16 cellular contexts compared by ENCODE assay signal in genomic region chr19:52935434-52935833, GRCh38. TPM values are rescaled to one million over a fixed set of nuclear protein-coding genes. Genes with fewer than 3 reads are reported as not detected.
DNase-seq lines count a peak whose midpoint lies in the region; ATAC-seq, FAIRE-seq and TF ChIP-seq lines count a peak whose summit lies in the region.
"Had no signal": no experiment of that assay in that cellular context is flagged by ENCODE, and none has a peak within 500 bp of the region (broad histone marks: within the 10 kb centered on the region; RNA-seq: fewer than 3 reads in every experiment).

No MANE protein-coding gene starts in this region.

- no peaks in the 10 kb centered on the region for H3K27me3 Mint-ChIP-seq in activated CD4-positive, alpha-beta memory T cell treated with anti-CD3 and anti-CD28 coated beads for 36 hours
- no peaks in the 10 kb centered on the region for H3K27me3 Mint-ChIP-seq in activated CD4-positive, alpha-beta memory T cell treated with anti-CD3 and anti-CD28 coated beads, Interleukin-2, amount 10 ng/mL, durations not matched to agents 7 days and 5 days
- H3K27me3 Mint-ChIP-seq in astrocyte (ENCODE audit: low read depth, unreplicated experiment) (no peaks in the 10 kb centered on the region), type B pancreatic cell (no peaks in the 10 kb centered on the region)
- H3K27me3 Mint-ChIP-seq: naive thymus-derived CD8-positive, alpha-beta T cell had no signal

- no peak overlapping the region for H3K4me3 ChIP-seq in astrocyte (ENCODE audit: insufficient read depth, low read depth, low read length)
- H3K4me3 ChIP-seq: gastrocnemius medialis, thoracic aorta had no signal

- H3K27ac ChIP-seq in astrocyte (ENCODE audit: low read depth, low read length), result no peak overlapping the region
- H3K27ac ChIP-seq: gastrocnemius medialis, thoracic aorta had no signal

- H3K79me2 ChIP-seq in astrocyte (ENCODE audit: insufficient read depth, low read length), result peaks cover 7% of the 10 kb centered on the region

- ATAC-seq in left colon (peak; percentile 41), GM21737 (IDR thresholded peaks at IDR 0.05; ENCODE audit: unreplicated experiment) (no peak)
- ATAC-seq: gastrocnemius medialis; naive thymus-derived CD8-positive, alpha-beta T cell had no signal

- no peak overlapping the region for H3K4me2 ChIP-seq in astrocyte (ENCODE audit: low read length)

- POLR2A ChIA-PET in activated CD4-positive, alpha-beta memory T cell treated with anti-CD3 and anti-CD28 coated beads for 36 hours (lab: Charles Lee), result no interaction called here
- POLR2A ChIA-PET in activated CD4-positive, alpha-beta memory T cell treated with anti-CD3 and anti-CD28 coated beads, Interleukin-2, amount 10 ng/mL, durations not matched to agents 7 days and 5 days (lab: Charles Lee), result no interaction called here

- H4K20me1 ChIP-seq in astrocyte (ENCODE audit: insufficient read depth, low read length), result no peaks in the 10 kb centered on the region

- H3K27me3 ChIP-seq in astrocyte (ENCODE audit: insufficient read depth, low read length), result no peaks in the 10 kb centered on the region
- H3K27me3 ChIP-seq: gastrocnemius medialis had no signal

- H3K27ac Mint-ChIP-seq in activated CD4-positive, alpha-beta memory T cell treated with anti-CD3 and anti-CD28 coated beads for 36 hours, result no peak overlapping the region
- H3K27ac Mint-ChIP-seq in activated CD4-positive, alpha-beta memory T cell treated with anti-CD3 and anti-CD28 coated beads, Interleukin-2, amount 10 ng/mL, durations not matched to agents 7 days and 5 days, result no peak overlapping the region
- peak overlapping the region; percentile 18 for H3K27ac Mint-ChIP-seq in astrocyte (ENCODE audit: unreplicated experiment)
- H3K27ac Mint-ChIP-seq in type B pancreatic cell, result peak overlapping the region; percentile 98

- peaks cover 50% of the 10 kb centered on the region for H3K36me3 Mint-ChIP-seq in activated CD4-positive, alpha-beta memory T cell treated with anti-CD3 and anti-CD28 coated beads for 36 hours
- H3K36me3 Mint-ChIP-seq in activated CD4-positive, alpha-beta memory T cell treated with anti-CD3 and anti-CD28 coated beads, Interleukin-2, amount 10 ng/mL, durations not matched to agents 7 days and 5 days (ENCODE audit: low read depth), result peaks cover 62% of the 10 kb centered on the region
- peaks cover 27% of the 10 kb centered on the region for H3K36me3 Mint-ChIP-seq in astrocyte (ENCODE audit: low read depth, unreplicated experiment)
- peaks cover 23% of the 10 kb centered on the region for H3K36me3 Mint-ChIP-seq in type B pancreatic cell

- TF ChIP-seq CTCF in astrocyte (IDR thresholded peaks at IDR 0.05; ENCODE audit: insufficient read depth, low read depth, low read length), result no peak
- no peak for TF ChIP-seq CTCF in type B pancreatic cell (conservative IDR thresholded peaks at IDR 0.05)

- H3K9ac ChIP-seq in astrocyte (ENCODE audit: low read length), result no peak overlapping the region

- peaks cover 3% of the 10 kb centered on the region for H3K9me3 ChIP-seq in astrocyte (ENCODE audit: insufficient read depth, low read depth, low read length)
- H3K9me3 ChIP-seq: gastrocnemius medialis, thoracic aorta had no signal

- H3K4me1 Mint-ChIP-seq in activated CD4-positive, alpha-beta memory T cell treated with anti-CD3 and anti-CD28 coated beads for 36 hours (ENCODE audit: low read depth), result peaks cover 10% of the 10 kb centered on the region
- H3K4me1 Mint-ChIP-seq in activated CD4-positive, alpha-beta memory T cell treated with anti-CD3 and anti-CD28 coated beads, Interleukin-2, amount 10 ng/mL, durations not matched to agents 7 days and 5 days, result peaks cover 8% of the 10 kb centered on the region
- H3K4me1 Mint-ChIP-seq in astrocyte (ENCODE audit: low read depth, unreplicated experiment) (peaks cover 19% of the 10 kb centered on the region), type B pancreatic cell (ENCODE audit: unreplicated experiment) (peaks cover 17% of the 10 kb centered on the region)

- no peak overlapping the region for H3K4me3 Mint-ChIP-seq in activated CD4-positive, alpha-beta memory T cell treated with anti-CD3 and anti-CD28 coated beads for 36 hours
- H3K4me3 Mint-ChIP-seq in activated CD4-positive, alpha-beta memory T cell treated with anti-CD3 and anti-CD28 coated beads, Interleukin-2, amount 10 ng/mL, durations not matched to agents 7 days and 5 days, result no peak overlapping the region
- H3K4me3 Mint-ChIP-seq in astrocyte (ENCODE audit: unreplicated experiment) (peak overlapping the region; percentile 2), type B pancreatic cell (no peak overlapping the region)
- H3K4me3 Mint-ChIP-seq: naive thymus-derived CD8-positive, alpha-beta T cell had no signal

- no peak overlapping the region for H2AFZ ChIP-seq in astrocyte (ENCODE audit: low read depth, low read length)

- CTCF ChIA-PET in activated CD4-positive, alpha-beta memory T cell treated with anti-CD3 and anti-CD28 coated beads for 36 hours (lab: Charles Lee), result no interaction called here
- CTCF ChIA-PET in activated CD4-positive, alpha-beta memory T cell treated with anti-CD3 and anti-CD28 coated beads, Interleukin-2, amount 10 ng/mL, durations not matched to agents 7 days and 5 days (lab: Charles Lee), result no interaction called here

- peaks cover 37% of the 10 kb centered on the region for H3K9me3 Mint-ChIP-seq in activated CD4-positive, alpha-beta memory T cell treated with anti-CD3 and anti-CD28 coated beads for 36 hours
- H3K9me3 Mint-ChIP-seq in activated CD4-positive, alpha-beta memory T cell treated with anti-CD3 and anti-CD28 coated beads, Interleukin-2, amount 10 ng/mL, durations not matched to agents 7 days and 5 days, result peaks cover 43% of the 10 kb centered on the region
- peaks cover 9% of the 10 kb centered on the region for H3K9me3 Mint-ChIP-seq in astrocyte (ENCODE audit: unreplicated experiment)
- peaks cover 16% of the 10 kb centered on the region for H3K9me3 Mint-ChIP-seq in type B pancreatic cell

- FAIRE-seq in astrocyte (lab: Jason Lieb, UNC), result no peak
- FAIRE-seq: A204.1 had no signal

- H3K4me1 ChIP-seq in astrocyte (ENCODE audit: insufficient read depth, low read length), result no peaks in the 10 kb centered on the region
- H3K4me1 ChIP-seq: gastrocnemius medialis had no signal

- H3K36me3 ChIP-seq in astrocyte (ENCODE audit: insufficient read depth, low read length), result no peaks in the 10 kb centered on the region
- H3K36me3 ChIP-seq: gastrocnemius medialis, thoracic aorta had no signal

- DNase-seq in activated CD4-positive, alpha-beta memory T cell treated with anti-CD3 and anti-CD28 coated beads for 36 hours, result peak; percentile 20
- no peak for DNase-seq in activated CD4-positive, alpha-beta memory T cell treated with anti-CD3 and anti-CD28 coated beads, Interleukin-2, amount 10 ng/mL, durations not matched to agents 7 days and 5 days
- DNase-seq in astrocyte (ENCODE audit: low read depth) (peak; percentile 82), left colon (peak in 1 of 2 donors; percentile 45), type B pancreatic cell (ENCODE audit: extremely low spot score, unreplicated experiment) (no peak), OCI-M2 (lab: John Stamatoyannopoulos, UW; ENCODE audit: unreplicated experiment) (no peak), putamen (ENCODE audit: low spot score) (no peak)
- DNase-seq: COR-L47; gastrocnemius medialis; naive thymus-derived CD8-positive, alpha-beta T cell; NCI-H1105 treated with DMSO at 0.1 percent for 48 hours; SHP77 treated with DMSO at 0.1 percent for 48 hours had no signal

- intact Hi-C loops in activated CD4-positive, alpha-beta memory T cell treated with anti-CD3 and anti-CD28 coated beads for 36 hours (cut with micrococcal nuclease), result no loop called here
- intact Hi-C loops in left colon (cut with DNase I, micrococcal nuclease), result no loop called here

RNA-seq across cellular contexts. Expression of gene ZNF888, which starts 12.2 kb away (rescaled TPM):
- total RNA-seq in activated CD4-positive, alpha-beta memory T cell treated with anti-CD3 and anti-CD28 coated beads for 36 hours, result 1 to 10 TPM; 5.0 to 6.3 TPM
- total RNA-seq in activated CD4-positive, alpha-beta memory T cell treated with anti-CD3 and anti-CD28 coated beads, Interleukin-2, amount 10 ng/mL, durations not matched to agents 7 days and 5 days, result 1 to 10 TPM; 5.9 to 6.9 TPM
- total RNA-seq in astrocyte (7.7 and 7.9 TPM in 2 replicates), left colon (10 to 100 TPM; 11.4 to 18.3 TPM), type B pancreatic cell (ENCODE audit: low replicate concordance) (8.9 and 12.5 TPM in 2 replicates)
- total RNA-seq: HT1080 had no signal

RNA-seq across cellular contexts. Expression of gene ZNF816, which starts 27.2 kb away (rescaled TPM):
- 10 to 100 TPM; 11.0 to 11.4 TPM for total RNA-seq in activated CD4-positive, alpha-beta memory T cell treated with anti-CD3 and anti-CD28 coated beads for 36 hours
- 10 to 100 TPM; 11.8 to 14.9 TPM for total RNA-seq in activated CD4-positive, alpha-beta memory T cell treated with anti-CD3 and anti-CD28 coated beads, Interleukin-2, amount 10 ng/mL, durations not matched to agents 7 days and 5 days
- 10.3 and 12.2 TPM in 2 replicates for total RNA-seq in astrocyte
- 10 to 100 TPM; 12.8 to 14.2 TPM for total RNA-seq in left colon
- 17.2 and 18.1 TPM in 2 replicates for total RNA-seq in type B pancreatic cell (ENCODE audit: low replicate concordance)
- total RNA-seq: HT1080 had no signal

RNA-seq across cellular contexts. Expression of gene ZNF320, which starts 38.0 kb away (rescaled TPM):
- total RNA-seq in activated CD4-positive, alpha-beta memory T cell treated with anti-CD3 and anti-CD28 coated beads for 36 hours, result 1 to 10 TPM; 5.4 to 7.0 TPM
- total RNA-seq in activated CD4-positive, alpha-beta memory T cell treated with anti-CD3 and anti-CD28 coated beads, Interleukin-2, amount 10 ng/mL, durations not matched to agents 7 days and 5 days, result 1 to 10 TPM; 4.0 to 4.1 TPM
- total RNA-seq in astrocyte (28.0 and 31.6 TPM in 2 replicates), left colon (10 to 100 TPM; 14.6 to 20.9 TPM), type B pancreatic cell (ENCODE audit: low replicate concordance) (30.4 and 33.5 TPM in 2 replicates)

Comparison
In these comparisons a context has a peak if more than half of its experiments do, and no peak if none do; other contexts are left out.
1. DNase-seq: peak in activated CD4-positive, alpha-beta memory T cell treated with anti-CD3 and anti-CD28 coated beads for 36 hours (single experiment) and astrocyte (single experiment); none in activated CD4-positive, alpha-beta memory T cell treated with anti-CD3 and anti-CD28 coated beads, Interleukin-2, amount 10 ng/mL, durations not matched to agents 7 days and 5 days (single experiment), type B pancreatic cell (single experiment), OCI-M2 (single experiment) and putamen (single experiment).
2. H3K27ac Mint-ChIP-seq: peak in astrocyte (single experiment) and type B pancreatic cell (single experiment); none in activated CD4-positive, alpha-beta memory T cell treated with anti-CD3 and anti-CD28 coated beads for 36 hours (single experiment) and activated CD4-positive, alpha-beta memory T cell treated with anti-CD3 and anti-CD28 coated beads, Interleukin-2, amount 10 ng/mL, durations not matched to agents 7 days and 5 days (single experiment).